8 cellular contexts compared by ENCODE assay signal in genomic region chr3:58116161-58116955, GRCh38.
DNase-seq lines count a peak whose midpoint lies in the region; ATAC-seq and TF ChIP-seq lines count a peak whose summit lies in the region.

No MANE protein-coding gene starts in this region.

- TF ChIP-seq CTCF in GM10248 (IDR thresholded peaks at IDR 0.05; ENCODE audit: control extremely low read depth, extremely low read depth, low read depth, missing control alignments) (no peak), glutamatergic neuron (IDR thresholded peaks at IDR 0.05; ENCODE audit: partially characterized antibody, unreplicated experiment) (no peak)

- no peak overlapping the region for H3K9ac ChIP-seq in Karpas-422 (ENCODE audit: low read length)

- H3K4me1 ChIP-seq in Karpas-422 (ENCODE audit: low read length), result peaks cover 11% of the 10 kb centered on the region

- peak overlapping the region; percentile 94 for H3K27ac Mint-ChIP-seq in T-helper 17 cell
- peak overlapping the region; percentile 86 for H3K27ac Mint-ChIP-seq in central memory CD8-positive, alpha-beta T cell (ENCODE audit: low read depth)
- H3K27ac Mint-ChIP-seq in glutamatergic neuron (ENCODE audit: unreplicated experiment), result no peak overlapping the region

- H3K4me3 Mint-ChIP-seq in T-helper 17 cell, result peak overlapping the region; percentile 79
- peak overlapping the region; percentile 34 for H3K4me3 Mint-ChIP-seq in central memory CD8-positive, alpha-beta T cell
- H3K4me3 Mint-ChIP-seq in glutamatergic neuron (ENCODE audit: unreplicated experiment), result no peak overlapping the region

- no peak overlapping the region for H3K4me3 ChIP-seq in Karpas-422 (ENCODE audit: low read length)

- CTCF ChIA-PET in GM10248 (lab: Yijun Ruan, JAX), result interaction anchor here (0.6 to 2.0 kb wide), 5 partner anchors 12 to 108 kb away, joined by 3 to 4 read pairs (median 4); partner anchors contain the start of gene FLNB

- H3K9me3 ChIP-seq in T-helper 17 cell (ENCODE audit: control insufficient read depth, low read length, poor library complexity, severe bottlenecking) (no peaks in the 10 kb centered on the region), Karpas-422 (ENCODE audit: low read length) (no peaks in the 10 kb centered on the region)

- H3K4me1 Mint-ChIP-seq in T-helper 17 cell, result peaks cover 40% of the 10 kb centered on the region
- peaks cover 41% of the 10 kb centered on the region for H3K4me1 Mint-ChIP-seq in central memory CD8-positive, alpha-beta T cell
- H3K4me1 Mint-ChIP-seq in glutamatergic neuron (ENCODE audit: low read depth, unreplicated experiment), result peaks cover 5% of the 10 kb centered on the region

- no peaks in the 10 kb centered on the region for H3K9me3 Mint-ChIP-seq in central memory CD8-positive, alpha-beta T cell
- H3K9me3 Mint-ChIP-seq in glutamatergic neuron (ENCODE audit: unreplicated experiment), result peaks cover 4% of the 10 kb centered on the region

- H3K27me3 Mint-ChIP-seq in T-helper 17 cell, result no peaks in the 10 kb centered on the region
- H3K27me3 Mint-ChIP-seq in central memory CD8-positive, alpha-beta T cell, result no peaks in the 10 kb centered on the region
- no peaks in the 10 kb centered on the region for H3K27me3 Mint-ChIP-seq in glutamatergic neuron (ENCODE audit: unreplicated experiment)

- H3K36me3 Mint-ChIP-seq in T-helper 17 cell (ENCODE audit: low read depth), result peaks cover 14% of the 10 kb centered on the region
- H3K36me3 Mint-ChIP-seq in central memory CD8-positive, alpha-beta T cell (ENCODE audit: insufficient read depth), result peaks cover 7% of the 10 kb centered on the region
- H3K36me3 Mint-ChIP-seq in glutamatergic neuron (ENCODE audit: unreplicated experiment), result no peaks in the 10 kb centered on the region

- no peaks in the 10 kb centered on the region for H4K20me1 ChIP-seq in Karpas-422 (ENCODE audit: insufficient read depth, low read depth, low read length)

- H2AFZ ChIP-seq in Karpas-422 (ENCODE audit: low read length), result no peak overlapping the region

- POLR2A ChIA-PET in GM10248 (lab: Yijun Ruan, JAX), result no interaction called here

- no peaks in the 10 kb centered on the region for H3K27me3 ChIP-seq in Karpas-422 (ENCODE audit: low read length)

- no peak overlapping the region for H3K4me2 ChIP-seq in Karpas-422 (ENCODE audit: low read depth, low read length, poor library complexity, severe bottlenecking)

- ATAC-seq in HG02588 (IDR thresholded peaks at IDR 0.05; ENCODE audit: unreplicated experiment), result peak; percentile 62
- ATAC-seq in T-helper 17 cell, result peak; percentile 96
- peak; percentile 91 for ATAC-seq in central memory CD8-positive, alpha-beta T cell (replicated peaks; ENCODE audit: extremely low read depth, poor library complexity, severe bottlenecking)
- no peak for ATAC-seq in GM19397 (IDR thresholded peaks at IDR 0.05; ENCODE audit: unreplicated experiment)

- H3K27ac ChIP-seq in Karpas-422 (ENCODE audit: low read length), result no peak overlapping the region

- H3K79me2 ChIP-seq in Karpas-422 (ENCODE audit: low read length), result no peaks in the 10 kb centered on the region

- H3K9me2 ChIP-seq in Karpas-422 (replicated peaks; ENCODE audit: insufficient read depth, low read length), result no peaks in the 10 kb centered on the region

- no peaks in the 10 kb centered on the region for H3K36me3 ChIP-seq in Karpas-422 (ENCODE audit: insufficient read depth, low read length)

- DNase-seq in GM10248 (ENCODE audit: extremely low spot score), result peak; percentile 75
- peak; percentile 19 to 53 (median 48) for DNase-seq in T-helper 17 cell
- peak; percentile 39 to 71 for DNase-seq in central memory CD8-positive, alpha-beta T cell (ENCODE audit: low spot score in 2 of 2)
- DNase-seq in stimulated activated CD8-positive, alpha-beta memory T cell treated with anti-CD3 and anti-CD28 coated beads, Interleukin-4, amount 100 ng/mL, for 4 hours (ENCODE audit: low read depth in 2 of 2, low spot score in 1 of 2), result peak; percentile 22 to 34
- no peak for DNase-seq in Karpas-422
- DNase-seq in glutamatergic neuron, result no peak

Comparison
In these comparisons a context has a peak if more than half of its experiments do, and no peak if none do; other contexts are left out.
1. DNase-seq: peak in GM10248 (single experiment), T-helper 17 cell (3 of 3), central memory CD8-positive, alpha-beta T cell (2 of 2) and stimulated activated CD8-positive, alpha-beta memory T cell treated with anti-CD3 and anti-CD28 coated beads, Interleukin-4, amount 100 ng/mL, for 4 hours (2 of 2); none in Karpas-422 (single experiment) and glutamatergic neuron (single experiment).